In the genomic region with DNA sequence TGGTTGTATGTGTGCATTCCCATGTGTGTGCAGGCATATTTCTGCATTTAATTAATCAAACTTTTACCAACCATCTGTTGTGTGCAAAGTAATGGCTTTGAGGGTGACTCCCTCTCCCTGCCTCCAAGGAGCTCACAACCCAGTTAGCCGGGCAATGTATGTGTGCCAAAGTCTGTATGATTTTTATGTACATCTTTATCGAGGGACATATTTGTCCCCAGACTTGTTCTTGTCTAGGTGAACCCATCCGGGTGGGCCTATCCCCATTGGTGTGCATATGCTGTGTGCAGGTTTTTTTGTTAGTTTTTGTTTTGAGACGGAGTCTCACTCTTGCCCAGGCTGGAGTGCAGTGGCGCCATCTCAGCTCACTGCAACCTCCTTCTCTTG, we compare ENCODE assay signal across 2 cellular contexts.
A peak's percentile ranks its signal among the peaks of the same experiment; 100 is the strongest.
TF ChIP-seq lines count a peak whose summit lies in the region.

No MANE protein-coding gene starts in this region.

TF ChIP-seq in K562, 482 proteins besides CTCF, POLR2A, EP300 and RAD21:
- no peak for TF ChIP-seq RAD51 (IDR thresholded peaks at IDR 0.05; ENCODE audit: borderline replicate concordance, low read depth)
- no peak for TF ChIP-seq CREB1 (IDR thresholded peaks at IDR 0.05)
- no peak for TF ChIP-seq CREB1 (CRISPR knock-in tag; IDR thresholded peaks at IDR 0.05)
- TF ChIP-seq, protein P1, sequence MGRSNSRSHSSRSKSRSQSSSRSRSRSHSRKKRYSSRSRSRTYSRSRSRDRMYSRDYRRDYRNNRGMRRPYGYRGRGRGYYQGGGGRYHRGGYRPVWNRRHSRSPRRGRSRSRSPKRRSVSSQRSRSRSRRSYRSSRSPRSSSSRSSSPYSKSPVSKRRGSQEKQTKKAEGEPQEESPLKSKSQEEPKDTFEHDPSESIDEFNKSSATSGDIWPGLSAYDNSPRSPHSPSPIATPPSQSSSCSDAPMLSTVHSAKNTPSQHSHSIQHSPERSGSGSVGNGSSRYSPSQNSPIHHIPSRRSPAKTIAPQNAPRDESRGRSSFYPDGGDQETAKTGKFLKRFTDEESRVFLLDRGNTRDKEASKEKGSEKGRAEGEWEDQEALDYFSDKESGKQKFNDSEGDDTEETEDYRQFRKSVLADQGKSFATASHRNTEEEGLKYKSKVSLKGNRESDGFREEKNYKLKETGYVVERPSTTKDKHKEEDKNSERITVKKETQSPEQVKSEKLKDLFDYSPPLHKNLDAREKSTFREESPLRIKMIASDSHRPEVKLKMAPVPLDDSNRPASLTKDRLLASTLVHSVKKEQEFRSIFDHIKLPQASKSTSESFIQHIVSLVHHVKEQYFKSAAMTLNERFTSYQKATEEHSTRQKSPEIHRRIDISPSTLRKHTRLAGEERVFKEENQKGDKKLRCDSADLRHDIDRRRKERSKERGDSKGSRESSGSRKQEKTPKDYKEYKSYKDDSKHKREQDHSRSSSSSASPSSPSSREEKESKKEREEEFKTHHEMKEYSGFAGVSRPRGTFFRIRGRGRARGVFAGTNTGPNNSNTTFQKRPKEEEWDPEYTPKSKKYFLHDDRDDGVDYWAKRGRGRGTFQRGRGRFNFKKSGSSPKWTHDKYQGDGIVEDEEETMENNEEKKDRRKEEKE (IDR thresholded peaks at IDR 0.05; ENCODE audit: borderline replicate concordance in 1 of 2, control insufficient read depth in 1 of 2, low read depth in 2 of 2, low read length in 1 of 2), result no peak
- peak; percentile 2 for TF ChIP-seq PHF20 (IDR thresholded peaks at IDR 0.05; ENCODE audit: partially characterized antibody)
TF ChIP-seq in K562: peak in this region for 1.

TF ChIP-seq in SK-N-SH, 30 proteins besides CTCF, POLR2A, EP300 and RAD21:
- no peak for TF ChIP-seq JUND (IDR thresholded peaks at IDR 0.05)
- TF ChIP-seq, protein P2, sequence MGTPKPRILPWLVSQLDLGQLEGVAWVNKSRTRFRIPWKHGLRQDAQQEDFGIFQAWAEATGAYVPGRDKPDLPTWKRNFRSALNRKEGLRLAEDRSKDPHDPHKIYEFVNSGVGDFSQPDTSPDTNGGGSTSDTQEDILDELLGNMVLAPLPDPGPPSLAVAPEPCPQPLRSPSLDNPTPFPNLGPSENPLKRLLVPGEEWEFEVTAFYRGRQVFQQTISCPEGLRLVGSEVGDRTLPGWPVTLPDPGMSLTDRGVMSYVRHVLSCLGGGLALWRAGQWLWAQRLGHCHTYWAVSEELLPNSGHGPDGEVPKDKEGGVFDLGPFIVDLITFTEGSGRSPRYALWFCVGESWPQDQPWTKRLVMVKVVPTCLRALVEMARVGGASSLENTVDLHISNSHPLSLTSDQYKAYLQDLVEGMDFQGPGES (IDR thresholded peaks at IDR 0.05; ENCODE audit: low read depth, low read length), result no peak
